In the genomic region with DNA sequence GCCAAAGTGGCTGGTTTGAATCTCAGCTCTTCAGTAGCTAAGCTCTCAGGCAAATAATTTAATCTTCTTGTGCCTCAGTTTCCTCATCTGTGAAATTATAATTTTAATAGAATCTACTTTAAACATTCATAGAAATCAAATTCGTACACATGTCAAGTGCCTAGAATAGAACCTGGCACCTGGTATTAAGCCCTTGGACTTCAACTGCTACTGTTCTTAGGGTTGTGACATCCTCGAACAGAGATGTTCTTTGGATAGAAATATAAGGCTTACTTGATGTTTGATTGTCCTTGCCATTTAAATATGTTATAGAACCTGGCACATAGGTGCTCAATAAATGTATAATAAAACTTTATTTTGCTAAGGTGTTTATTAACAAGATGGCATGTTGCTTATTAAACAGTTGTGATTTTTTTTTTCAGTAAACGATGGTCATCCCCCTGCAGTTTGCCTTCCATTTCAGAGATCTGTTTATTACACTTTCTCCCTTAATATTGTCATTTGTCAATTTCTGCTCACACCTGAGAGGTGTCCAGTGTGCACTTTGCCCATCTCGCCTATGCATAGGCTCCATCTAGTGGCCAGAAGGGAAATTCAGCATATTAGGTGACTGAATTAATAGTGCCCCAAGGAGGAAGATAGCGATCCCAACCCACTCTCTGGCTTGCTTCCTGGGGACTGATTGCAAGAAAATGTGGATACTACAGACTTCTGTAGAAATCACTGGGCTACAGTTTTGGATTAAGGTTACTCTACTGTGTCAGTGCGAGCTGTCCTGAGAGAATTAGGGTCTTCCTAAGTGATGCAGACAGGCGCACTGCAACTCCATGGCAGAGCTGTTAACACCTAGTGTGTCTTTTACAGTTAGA, we compare ENCODE assay signal across 8 cellular contexts. TPM values are rescaled to one million over a fixed set of nuclear protein-coding genes. Genes with fewer than 3 reads are reported as not detected.
DNase-seq lines count a peak whose midpoint lies in the region; ATAC-seq, FAIRE-seq and TF ChIP-seq lines count a peak whose summit lies in the region.

No MANE protein-coding gene starts in this region.

- H3K9me3 ChIP-seq in body of pancreas = no peaks in the 10 kb centered on the region
- H3K9me3 ChIP-seq in kidney (ENCODE audit: control insufficient read depth in 1 of 2, low read length in 2 of 2) = no peaks in the 10 kb centered on the region
- H3K9me3 ChIP-seq in thoracic aorta = no peaks in the 10 kb centered on the region

- H3K4me1 ChIP-seq in body of pancreas (peaks cover 48% of the 10 kb centered on the region), kidney (ENCODE audit: control insufficient read depth in 1 of 2, insufficient read depth in 1 of 2, low read depth in 1 of 2, low read length in 2 of 2) (peaks cover 20 to 35% of the 10 kb centered on the region in 2 donors), thoracic aorta (ENCODE audit: control insufficient read depth in 1 of 2, low read depth in 2 of 2) (peaks cover 26 to 100% of the 10 kb centered on the region in 2 donors)

- intact Hi-C loops in body of pancreas (cut with DNase I) (loop anchor here (5.0 kb wide), 1 partner anchor 137 kb away; no protein-coding TSS in a partner anchor), kidney (cut with DNase I) (no loop called here)

- H3K36me3 ChIP-seq in body of pancreas (replicated peaks in 1 of 2; ENCODE audit: insufficient read depth in 1 of 2, low read depth in 2 of 2) (no peaks in the 10 kb centered on the region), kidney (ENCODE audit: control insufficient read depth in 1 of 2, insufficient read depth in 2 of 2, low read length in 2 of 2) (no peaks in the 10 kb centered on the region), thoracic aorta (no peaks in the 10 kb centered on the region)

- no peak for TF ChIP-seq POLR2A in body of pancreas (IDR thresholded peaks at IDR 0.05)

- peak; percentile 75 to 88 (median 81) for TF ChIP-seq CTCF in body of pancreas (IDR thresholded peaks at IDR 0.05)
- peak; percentile 81 for TF ChIP-seq CTCF in kidney (IDR thresholded peaks at IDR 0.05; ENCODE audit: borderline replicate concordance, extremely low read depth, insufficient read depth)
- TF ChIP-seq CTCF in thoracic aorta (IDR thresholded peaks at IDR 0.05) = peak; percentile 74

- peak; percentile 49 for FAIRE-seq in kidney (lab: Jason Lieb, UNC)

- peak; percentile 10 for DNase-seq in NCI-H1694 treated with DMSO at 0.1 percent for 48 hours (lab: John Stamatoyannopoulos, UW)
- no peak for DNase-seq in NCI-H1694 (lab: John Stamatoyannopoulos, UW)
- DNase-seq in GM19240 (ENCODE audit: insufficient read length, low spot score) = peak; percentile 25
- DNase-seq in NCI-H82 treated with DMSO at 0.1 percent for 48 hours (lab: John Stamatoyannopoulos, UW; ENCODE audit: unreplicated experiment) = peak; percentile 38
- DNase-seq in body of pancreas = peak; percentile 48 to 63 (median 54)
- DNase-seq in kidney = no peak
- DNase-seq in thoracic aorta (ENCODE audit: low spot score) = no peak

- ATAC-seq in HG03175 (IDR thresholded peaks at IDR 0.05; ENCODE audit: unreplicated experiment) (peak; percentile 95), body of pancreas (peak; percentile 86), thoracic aorta (ENCODE audit: insufficient number of reproducible peaks, low FRiP score, low read depth) (no peak)

- 30 to 33% methylated on average over 7 of the region's 7 CpGs for WGBS in body of pancreas, 2 donors

- H3K27ac ChIP-seq in body of pancreas (peak overlapping the region in 1 of 4 donors; percentile 7), kidney (ENCODE audit: low read depth in 2 of 2, low read length in 2 of 2) (peak overlapping the region in 1 of 2 donors; percentile 23), thoracic aorta (peak overlapping the region; percentile 17 to 71)

- H3K4me3 ChIP-seq in body of pancreas (no peak overlapping the region), kidney (ENCODE audit: low read length in 2 of 2) (no peak overlapping the region), thoracic aorta (peak overlapping the region; percentile 44)

- H3K27me3 ChIP-seq in body of pancreas (no peaks in the 10 kb centered on the region), thoracic aorta (replicated peaks; ENCODE audit: insufficient read depth) (no peaks in the 10 kb centered on the region)

- peak overlapping the region in 1 of 2 donors; percentile 17 for H3K9ac ChIP-seq in kidney (ENCODE audit: low read length in 2 of 2)

RNA-seq across cellular contexts. Expression of gene IGF1R, which starts 10.7 kb away (rescaled TPM):
- total RNA-seq in body of pancreas (10 to 100 TPM; 34.8 to 55.7 TPM), kidney (73.2 TPM), thoracic aorta (100 to 1,000 TPM; 127 to 159 TPM)
- polyA plus RNA-seq in kidney (ENCODE audit: insufficient read depth, low read depth, low replicate concordance) = 6.5 TPM

Comparison
In these comparisons a context has a peak if more than half of its experiments do, and no peak if none do; other contexts are left out.
1. DNase-seq: peak in NCI-H1694 treated with DMSO at 0.1 percent for 48 hours (single experiment), GM19240 (single experiment), NCI-H82 treated with DMSO at 0.1 percent for 48 hours (single experiment) and body of pancreas (4 of 4); none in NCI-H1694 (single experiment), kidney (single experiment) and thoracic aorta (single experiment).
2. Peak in every context shown above with its lines, with median percentiles within 50 percentile points of each other: CTCF ChIP-seq.